ENCODE assay signal across 25 cellular contexts in the genomic region with DNA sequence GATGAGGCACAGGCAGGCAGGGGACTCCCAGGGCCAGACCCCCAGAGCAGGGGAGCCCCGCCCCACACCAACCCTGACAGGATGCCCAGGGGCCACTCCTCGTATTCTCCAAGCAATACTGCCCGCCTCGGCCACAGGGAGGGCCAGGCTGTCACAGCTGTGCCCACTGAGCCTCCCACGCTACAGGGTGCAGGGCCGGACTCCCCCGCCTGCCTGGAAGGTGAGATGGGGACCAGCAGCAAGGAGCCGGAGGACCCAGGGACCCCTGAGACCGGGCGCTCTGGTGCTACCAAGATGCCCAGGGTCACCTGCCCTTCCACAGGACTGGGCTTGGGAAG.
"Had no signal": no experiment of that assay in that cellular context is flagged by ENCODE, and none has a peak within 500 bp of the region (broad histone marks: within the 10 kb centered on the region; RNA-seq: fewer than 3 reads in every experiment).

No MANE protein-coding gene starts in this region.

- H3K9me3 ChIP-seq: ovary, psoas muscle, spleen, suprapubic skin, testis, tibial artery, transverse colon, upper lobe of right lung, uterus had no signal

- H2AFZ ChIP-seq: parathyroid adenoma had no signal

- H3K4me1 ChIP-seq: parathyroid adenoma, testis had no signal

- DNase-seq: naive thymus-derived CD8-positive, alpha-beta T cell; nephron progenitor cell; occipital lobe; ovary; posterior cingulate gyrus; psoas muscle; spleen; stimulated activated CD4-positive, alpha-beta T cell treated with anti-CD3 and anti-CD28 coated beads, Interleukin-12 subunit alpha, Interleukin-12 subunit beta, amount 100 ng/mL, for 4 hours; stimulated activated CD4-positive, alpha-beta T cell treated with anti-CD3 and anti-CD28 coated beads, Interleukin-1b, Interleukin-23, amount 100 ng/mL, for 48 hours; stimulated activated CD4-positive, alpha-beta T cell treated with anti-CD3 and anti-CD28 coated beads, Interleukin-4, amount 100 ng/mL, for 1 hour; stimulated activated CD4-positive, alpha-beta T cell treated with anti-CD3 and anti-CD28 coated beads, Interleukin-4, amount 100 ng/mL, for 4 hours; stimulated activated CD8-positive, alpha-beta memory T cell treated with anti-CD3 and anti-CD28 coated beads, Interleukin-4, amount 100 ng/mL, for 48 hours; stimulated activated naive CD4-positive, alpha-beta T cell; stimulated activated naive CD8-positive, alpha-beta T cell treated with anti-CD3 and anti-CD28 coated beads, Interleukin-15, amount 100 ng/mL, for 72 hours; stimulated activated naive CD8-positive, alpha-beta T cell treated with anti-CD3 and anti-CD28 coated beads, Interleukin-15, Interleukin-2, amounts not matched to agents 100 U/mL and 50 U/mL, for 24 hours; substantia nigra; testis; tibial artery; transverse colon; upper lobe of right lung; uterus had no signal

- H3K9ac ChIP-seq: parathyroid adenoma had no signal

- H3K4me2 ChIP-seq: smooth muscle cell had no signal

- H3K36me3 ChIP-seq: ovary, spleen, suprapubic skin, tibial artery, transverse colon, upper lobe of right lung, uterus had no signal

- H3K4me3 ChIP-seq: ovary, psoas muscle, skin epidermis, smooth muscle cell, spleen, suprapubic skin, testis, tibial artery, transverse colon, upper lobe of right lung, uterus had no signal

- H3K27me3 ChIP-seq: ovary, testis, uterus had no signal

- H3K27ac ChIP-seq: ovary, parathyroid adenoma, psoas muscle, skin epidermis, spleen, suprapubic skin, testis, tibial artery, transverse colon, upper lobe of right lung, uterus had no signal
